ENCODE assay signal across 8 cellular contexts in the genomic region with DNA sequence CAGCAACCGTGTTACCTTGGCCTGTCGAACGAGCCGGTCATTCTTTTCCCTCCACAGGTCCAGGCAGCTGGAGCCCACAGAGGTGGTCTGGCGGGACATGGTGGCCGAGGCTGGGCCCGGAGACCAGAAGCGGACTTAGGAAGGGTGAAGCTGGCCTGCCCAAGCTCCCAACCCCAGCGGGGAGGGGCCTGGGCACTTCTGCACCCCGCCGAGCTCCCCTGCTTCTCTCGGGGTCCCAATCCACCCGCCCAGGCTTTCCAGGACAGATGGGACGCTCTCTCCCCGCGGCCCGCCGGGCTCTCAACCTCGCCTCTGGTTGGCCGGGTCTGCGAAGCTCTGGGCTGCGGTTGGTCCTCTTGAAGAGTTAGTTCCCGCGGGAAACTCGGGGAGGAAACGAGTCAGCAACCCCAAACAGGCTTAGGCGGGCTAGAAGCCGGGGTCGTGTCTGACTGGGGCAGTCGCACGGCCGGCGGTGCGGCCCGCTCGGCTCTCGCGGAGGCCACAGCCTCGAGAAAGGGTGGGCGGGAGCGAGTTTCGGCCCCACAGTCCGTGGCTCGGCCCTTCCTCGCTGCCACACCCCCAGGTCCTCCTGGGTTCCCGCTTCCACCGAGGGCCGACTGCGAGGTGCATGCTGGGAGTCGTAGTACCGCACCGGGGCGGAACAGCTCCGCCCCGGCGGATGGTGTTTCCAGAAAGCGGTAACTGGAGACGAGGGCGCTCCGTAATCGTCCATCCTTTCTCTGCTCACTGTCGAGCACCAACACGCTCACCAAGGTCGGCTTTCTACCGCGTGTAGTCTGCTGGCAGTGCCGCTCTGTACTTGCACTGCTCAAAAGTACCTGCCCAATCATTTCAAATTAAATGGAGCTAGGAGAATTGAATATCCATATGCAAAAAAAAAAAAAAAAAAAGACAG. TPM values are rescaled to one million over a fixed set of nuclear protein-coding genes. Genes with fewer than 3 reads are reported as not detected.
DNase-seq lines count a peak whose midpoint lies in the region; ATAC-seq and FAIRE-seq lines count a peak whose summit lies in the region.

Gene FANCG (minus strand): TSS at position 517 of the 916 bp plus-strand sequence. CDS start 418 bp downstream, at position 99.

- no peaks in the 10 kb centered on the region for H3K9me3 Mint-ChIP-seq in naive B cell
- no peaks in the 10 kb centered on the region for H3K9me3 Mint-ChIP-seq in stimulated activated memory B cell treated with anti-CD40 and anti-IgM and Interleukin-4, amounts not matched to agents 10 μg/mL and 1 μg/mL and 100 μg/mL, for 72 hours

- H3K27ac Mint-ChIP-seq in naive B cell, result peak within 1 kb of the TSS; percentile 47 to 92 (median 67)
- peak within 1 kb of the TSS; percentile 99 for H3K27ac Mint-ChIP-seq in stimulated activated memory B cell treated with anti-CD40 and anti-IgM and Interleukin-4, amounts not matched to agents 10 μg/mL and 1 μg/mL and 100 μg/mL, for 72 hours

- peaks cover 18 to 27% (median 25%) of the 10 kb centered on the region in 3 donors for H3K4me1 Mint-ChIP-seq in naive B cell
- H3K4me1 Mint-ChIP-seq in stimulated activated memory B cell treated with anti-CD40 and anti-IgM and Interleukin-4, amounts not matched to agents 10 μg/mL and 1 μg/mL and 100 μg/mL, for 72 hours, result peaks cover 36% of the 10 kb centered on the region

- peak within 1 kb of the TSS; percentile 88 to 96 (median 95) for H3K4me3 Mint-ChIP-seq in naive B cell
- H3K4me3 Mint-ChIP-seq in stimulated activated memory B cell treated with anti-CD40 and anti-IgM and Interleukin-4, amounts not matched to agents 10 μg/mL and 1 μg/mL and 100 μg/mL, for 72 hours, result peak within 1 kb of the TSS; percentile 99

- ATAC-seq in GM21717 (IDR thresholded peaks at IDR 0.05; ENCODE audit: unreplicated experiment), result peak; percentile 74
- peak; percentile 96 for ATAC-seq in naive B cell (ENCODE audit: low read depth in 2 of 2)
- peak; percentile 98 for ATAC-seq in stimulated activated memory B cell treated with anti-CD40 and anti-IgM and Interleukin-4, amounts not matched to agents 10 μg/mL and 1 μg/mL and 100 μg/mL, for 72 hours

- no peaks in the 10 kb centered on the region for H3K27me3 Mint-ChIP-seq in naive B cell
- H3K27me3 Mint-ChIP-seq in stimulated activated memory B cell treated with anti-CD40 and anti-IgM and Interleukin-4, amounts not matched to agents 10 μg/mL and 1 μg/mL and 100 μg/mL, for 72 hours, result no peaks in the 10 kb centered on the region

- DNase-seq in DMS53 treated with DMSO at 0.1 percent for 48 hours (lab: John Stamatoyannopoulos, UW; ENCODE audit: unreplicated experiment), result peak; percentile 82
- peak; percentile 95 for DNase-seq in KG1 (lab: John Stamatoyannopoulos, UW)
- peak; percentile 74 for DNase-seq in RCC 7860 (ENCODE audit: low spot score)
- DNase-seq in activated T-helper 1 cell treated with Interleukin-2 at 50 U/mL for 16 hours (ENCODE audit: low read depth), result peak; percentile 68
- peak; percentile 89 for DNase-seq in fibroblast of gingiva (ENCODE audit: low read depth)
- peak; percentile 79 for DNase-seq in naive B cell

- peak; percentile 23 for FAIRE-seq in RCC 7860 (lab: Jason Lieb, UNC)

- no peaks in the 10 kb centered on the region for H3K36me3 Mint-ChIP-seq in naive B cell
- peaks cover 14% of the 10 kb centered on the region for H3K36me3 Mint-ChIP-seq in stimulated activated memory B cell treated with anti-CD40 and anti-IgM and Interleukin-4, amounts not matched to agents 10 μg/mL and 1 μg/mL and 100 μg/mL, for 72 hours

RNA-seq across cellular contexts. Expression of gene FANCG, which starts in this region (rescaled TPM):
- polyA plus RNA-seq in naive B cell (ENCODE audit: low read depth in 6 of 6), result 10 to 100 TPM in 3 of 6 donors, 1 to 10 TPM in 3; 1.8 to 12.1 (median 10.5) TPM

Comparison
In these comparisons a context has a peak if more than half of its experiments do, and no peak if none do; other contexts are left out.
1. Peak in every context shown above with its lines: DNase-seq and ATAC-seq.